Comparison of ENCODE assay signal across 1 cellular context in the genomic region with DNA sequence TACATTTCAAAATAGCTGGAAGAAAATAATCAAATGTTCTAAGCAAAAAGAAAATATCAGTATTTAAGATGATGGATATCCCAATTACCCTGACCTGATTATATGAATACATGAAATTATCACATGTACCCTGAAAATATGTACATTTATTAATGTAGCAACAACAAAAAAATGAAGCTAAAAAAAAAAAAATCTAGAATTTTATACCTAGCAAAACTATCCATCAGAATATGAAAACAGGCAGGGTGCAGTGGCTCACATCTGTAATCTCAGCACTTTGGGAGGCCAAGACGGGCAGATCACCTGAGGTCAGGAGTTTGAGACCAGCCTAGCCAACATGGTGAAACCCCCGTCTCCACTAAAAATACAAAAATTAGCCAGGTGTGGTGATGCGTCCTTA. TPM values are rescaled to one million over a fixed set of nuclear protein-coding genes. Genes with fewer than 3 reads are reported as not detected.
"Had no signal": no experiment of that assay in that cellular context is flagged by ENCODE, and none has a peak within 500 bp of the region (broad histone marks: within the 10 kb centered on the region; RNA-seq: fewer than 3 reads in every experiment).

No MANE protein-coding gene starts in this region.

RNA-seq across cellular contexts. Expression of a gene that starts 20.1 kb away (rescaled TPM):
- total RNA-seq: OCI-LY7 had no signal
